In the genomic region with DNA sequence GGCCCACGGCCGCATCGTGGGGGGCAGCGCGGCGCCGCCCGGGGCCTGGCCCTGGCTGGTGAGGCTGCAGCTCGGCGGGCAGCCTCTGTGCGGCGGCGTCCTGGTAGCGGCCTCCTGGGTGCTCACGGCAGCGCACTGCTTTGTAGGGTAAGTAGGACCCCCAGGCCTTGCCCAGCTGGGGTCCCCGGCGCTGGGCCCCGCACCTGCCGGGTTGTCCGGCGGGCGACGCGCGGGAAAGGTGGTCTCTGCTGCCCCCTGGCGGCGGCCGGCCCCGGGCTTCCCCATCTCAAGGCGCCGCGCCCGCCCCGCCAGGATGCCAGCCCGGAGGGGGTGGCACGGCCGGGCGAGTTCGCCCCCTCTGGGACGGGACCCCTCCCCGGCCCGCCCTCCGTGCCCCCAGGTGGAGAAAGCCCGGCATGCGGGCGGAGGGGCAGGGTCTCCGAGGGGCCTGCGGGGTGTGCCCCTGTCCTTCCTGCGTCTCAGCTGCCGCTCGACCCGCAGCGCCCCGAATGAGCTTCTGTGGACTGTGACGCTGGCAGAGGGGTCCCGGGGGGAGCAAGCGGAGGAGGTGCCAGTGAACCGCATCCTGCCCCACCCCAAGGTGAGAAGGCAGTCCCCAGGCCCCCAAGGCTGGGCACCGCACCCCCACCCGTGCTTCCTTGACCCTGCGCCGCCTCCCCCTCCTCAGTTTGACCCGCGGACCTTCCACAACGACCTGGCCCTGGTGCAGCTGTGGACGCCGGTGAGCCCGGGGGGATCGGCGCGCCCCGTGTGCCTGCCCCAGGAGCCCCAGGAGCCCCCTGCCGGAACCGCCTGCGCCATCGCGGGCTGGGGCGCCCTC, we compare ENCODE assay signal across 1 cellular context.
TF ChIP-seq lines count a peak whose summit lies in the region.

No MANE protein-coding gene starts in this region.

TF ChIP-seq in GM12891, 5 proteins besides CTCF, POLR2A, EP300 and RAD21 (continued from another document):
- TF ChIP-seq POLR2AphosphoS5 (IDR thresholded peaks at IDR 0.05; ENCODE audit: low read depth, low read length) = no peak
- TF ChIP-seq TAF1 (IDR thresholded peaks at IDR 0.05; ENCODE audit: low read depth, low read length) = no peak
- TF ChIP-seq POU2F2 (IDR thresholded peaks at IDR 0.05; ENCODE audit: low read depth, low read length) = no peak
